In genomic region chr2:17795309-17795708, GRCh38 we compare ENCODE assay signal across 19 cellular contexts. TPM values are rescaled to one million over a fixed set of nuclear protein-coding genes. Genes with fewer than 3 reads are reported as not detected.
DNase-seq lines count a peak whose midpoint lies in the region; ATAC-seq, FAIRE-seq and TF ChIP-seq lines count a peak whose summit lies in the region.
"Had no signal": no experiment of that assay in that cellular context is flagged by ENCODE, and none has a peak within 500 bp of the region (broad histone marks: within the 10 kb centered on the region; RNA-seq: fewer than 3 reads in every experiment).

No MANE protein-coding gene starts in this region.

- DNase-seq in HepG2 (ENCODE audit: low spot score), result no peak
- no peak for DNase-seq in right lobe of liver
- peak; percentile 75 for DNase-seq in esophagus muscularis mucosa (ENCODE audit: extremely low spot score)
- DNase-seq in mucosa of descending colon, result no peak
- DNase-seq in GM20000 (ENCODE audit: low spot score), result no peak
- DNase-seq in stimulated activated CD4-positive, alpha-beta T cell treated with anti-CD3 and anti-CD28 coated beads, Interleukin-4, amount 100 ng/mL, for 4 hours, result no peak
- DNase-seq in occipital lobe (lab: John Stamatoyannopoulos, UW), result no peak
- DNase-seq: C1 segment of cervical spinal cord; Calu3; CD4-positive, alpha-beta T cell; DMS 273 treated with DMSO at 0.1 percent for 48 hours; GOT3; H9 had no signal

- no peak overlapping the region for H3K9ac ChIP-seq in HepG2 (ENCODE audit: insufficient read depth, low read depth, low read length)

- no peak overlapping the region for H3K4me3 ChIP-seq in HepG2 (replicated peaks in 1 of 3; ENCODE audit: insufficient read depth in 1 of 3, low read depth in 2 of 3, low read length in 3 of 3)
- no peak overlapping the region for H3K4me3 ChIP-seq in right lobe of liver
- H3K4me3 ChIP-seq in esophagus muscularis mucosa, result no peak overlapping the region
- H3K4me3 ChIP-seq in mucosa of descending colon, result no peak overlapping the region
- H3K4me3 ChIP-seq: GM12878 had no signal

- POLR2A ChIA-PET in HepG2 (lab: Yijun Ruan, JAX), result no interaction called here

- CTCF ChIA-PET in HepG2 (lab: Yijun Ruan, JAX; ENCODE audit: low intra/inter-chr PET ratio, low total read pairs), result no interaction called here

- ATAC-seq in HepG2 (no peak), right lobe of liver (no peak), mucosa of descending colon (peak; percentile 88), GM21515 (IDR thresholded peaks at IDR 0.05; ENCODE audit: unreplicated experiment) (no peak)
- ATAC-seq: GM12878 had no signal

- in situ Hi-C loops in HepG2 (cut with HindIII; ENCODE audit: extremely low pct_ligation_motif_present, low pct_unique_long_range_greater_than_20kb), result no loop called here

- 32% methylated on average over 5 of the region's 5 CpGs for WGBS in HepG2 (ENCODE audit: low lambda C conversion rate)
- WGBS in right lobe of liver (ENCODE audit: insufficient coverage, low coverage, low lambda C conversion rate, missing lambda C conversion rate), result 72% methylated on average over 4 of the region's 5 CpGs
- WGBS in esophagus muscularis mucosa, result 91% methylated on average over 5 of the region's 5 CpGs

- H3K79me2 ChIP-seq in HepG2 (ENCODE audit: insufficient read depth, low read length), result no peaks in the 10 kb centered on the region

- H3K4me1 ChIP-seq in HepG2 (ENCODE audit: insufficient read depth, low read length) (peaks cover 11% of the 10 kb centered on the region), right lobe of liver (no peaks in the 10 kb centered on the region), esophagus muscularis mucosa (peaks cover 0 to 12% (median 3%) of the 10 kb centered on the region in 4 donors), mucosa of descending colon (ENCODE audit: low read depth) (peaks cover 6% of the 10 kb centered on the region)

- no peak for TF ChIP-seq POLR2A in HepG2 (IDR thresholded peaks at IDR 0.05; ENCODE audit: insufficient read depth in 1 of 2, low read depth in 2 of 2, low read length in 2 of 2)
- no peak for TF ChIP-seq POLR2A in right lobe of liver (IDR thresholded peaks at IDR 0.05)
- no peak for TF ChIP-seq POLR2A in esophagus muscularis mucosa (IDR thresholded peaks at IDR 0.05; ENCODE audit: low read depth)

- H3K9me3 ChIP-seq in HepG2 (ENCODE audit: low read length) (no peaks in the 10 kb centered on the region), right lobe of liver (no peaks in the 10 kb centered on the region), esophagus muscularis mucosa (no peaks in the 10 kb centered on the region), mucosa of descending colon (no peaks in the 10 kb centered on the region)

- no TSS peak for BruUV-seq in HepG2 (replicated peaks; lab: Mats Ljungman, UMichigan)

- H3K4me2 ChIP-seq in HepG2 (ENCODE audit: low read depth, low read length), result no peak overlapping the region

- intact Hi-C loops in HepG2 (cut with micrococcal nuclease; ENCODE audit: unreplicated experiment), result no loop called here
- intact Hi-C loops in right lobe of liver (cut with DNase I), result no loop called here
- intact Hi-C loops in esophagus muscularis mucosa (cut with DNase I), result no loop called here
- intact Hi-C loops in mucosa of descending colon (cut with DNase I, micrococcal nuclease), result no loop called here

- TF ChIP-seq RAD21 in HepG2 (CRISPR knock-in tag; IDR thresholded peaks at IDR 0.05), result no peak

- TF ChIP-seq EP300 in HepG2 (IDR thresholded peaks at IDR 0.05; ENCODE audit: low read depth in 2 of 2, low read length in 2 of 2), result no peak
- TF ChIP-seq EP300 in HepG2 (CRISPR knock-in tag; IDR thresholded peaks at IDR 0.05; ENCODE audit: borderline replicate concordance), result no peak
- TF ChIP-seq EP300 in esophagus muscularis mucosa (IDR thresholded peaks at IDR 0.05), result no peak

- no peak overlapping the region for H2AFZ ChIP-seq in HepG2 (ENCODE audit: low read length)

- TF ChIP-seq CTCF in HepG2 (CRISPR knock-in tag; IDR thresholded peaks at IDR 0.05) (no peak), right lobe of liver (IDR thresholded peaks at IDR 0.05) (no peak), esophagus muscularis mucosa (IDR thresholded peaks at IDR 0.05) (no peak), mucosa of descending colon (IDR thresholded peaks at IDR 0.05) (no peak), GM20000 (IDR thresholded peaks at IDR 0.05; ENCODE audit: extremely low read depth, missing control alignments) (no peak)

- H3K36me3 ChIP-seq in HepG2 (replicated peaks in 1 of 2; ENCODE audit: control insufficient read depth in 1 of 2, insufficient read depth in 2 of 2, low read length in 2 of 2), result no peaks in the 10 kb centered on the region
- no peaks in the 10 kb centered on the region for H3K36me3 ChIP-seq in right lobe of liver
- no peaks in the 10 kb centered on the region for H3K36me3 ChIP-seq in esophagus muscularis mucosa
- no peaks in the 10 kb centered on the region for H3K36me3 ChIP-seq in mucosa of descending colon (ENCODE audit: low read depth)

- no peak for FAIRE-seq in HepG2 (lab: Jason Lieb, UNC)
- FAIRE-seq: GM12878, GM18507 had no signal

- H3K27ac ChIP-seq in HepG2 (ENCODE audit: extremely low read length, insufficient read depth, low read length) (no peak overlapping the region), right lobe of liver (no peak overlapping the region), esophagus muscularis mucosa (replicated peaks in 1 of 4) (no peak overlapping the region)
- H3K27ac ChIP-seq: 22Rv1 had no signal

- no peaks in the 10 kb centered on the region for H4K20me1 ChIP-seq in HepG2 (ENCODE audit: insufficient read depth, low read length)

- peaks cover 2 to 6% of the 10 kb centered on the region in 2 experiments; a peak in 4 of 5 replicates for H3K27me3 ChIP-seq in HepG2 (ENCODE audit: control insufficient read depth in 1 of 2, insufficient read depth in 2 of 2, low read length in 2 of 2)
- no peaks in the 10 kb centered on the region for H3K27me3 ChIP-seq in right lobe of liver
- H3K27me3 ChIP-seq in esophagus muscularis mucosa, result no peaks in the 10 kb centered on the region

RNA-seq across cellular contexts. Expression of gene MSGN1, which starts 21.0 kb away (rescaled TPM):
- not detected in 2 replicates for total RNA-seq in HepG2 (2016; rRNA removed; fragmentation: Illumina TruSeq; extraction: Trizol)
- not detected in 2 replicates for total RNA-seq in HepG2 (2016; cell fraction: cytosol; rRNA removed; fragmentation: Illumina TruSeq; extraction: Trizol; ENCODE audit: low read depth)
- not detected in 2 replicates for total RNA-seq in HepG2 (2016; cell fraction: insoluble cytoplasmic fraction; rRNA removed; fragmentation: Illumina TruSeq; extraction: Trizol)
- not detected in 2 replicates for total RNA-seq in HepG2 (2016; cell fraction: membrane; rRNA removed; fragmentation: Illumina TruSeq; extraction: Trizol)
- total RNA-seq in HepG2 (2016; cell fraction: nucleus; rRNA removed; fragmentation: Illumina TruSeq; extraction: Trizol), result not detected in 2 replicates
- not detected in 2 replicates for polyA plus RNA-seq in HepG2 (2011; rRNA removed)
- polyA plus RNA-seq in HepG2 (2011; cell fraction: cytosol; rRNA removed), result not detected in 2 replicates
- not detected in 2 replicates for polyA plus RNA-seq in HepG2 (2011; cell fraction: nucleus; rRNA removed)
- not detected in 2 replicates for polyA plus RNA-seq in HepG2 (2012)
- not detected in 2 replicates for polyA plus RNA-seq in HepG2 (2016; cell fraction: cytosol; fragmentation: Illumina TruSeq; extraction: Trizol; ENCODE audit: low read depth)
- polyA plus RNA-seq in HepG2 (2016; cell fraction: insoluble cytoplasmic fraction; fragmentation: Illumina TruSeq; extraction: Trizol; ENCODE audit: low read depth), result not detected in 2 replicates
- not detected in 2 replicates for polyA plus RNA-seq in HepG2 (2016; cell fraction: membrane; fragmentation: Illumina TruSeq; extraction: Trizol; ENCODE audit: low read depth)
- polyA plus RNA-seq in HepG2 (2016; cell fraction: nucleus; fragmentation: Illumina TruSeq; extraction: Trizol; ENCODE audit: insufficient read depth, low read depth), result not detected in 2 replicates
- polyA minus RNA-seq in HepG2 (2011; rRNA and poly(A)+ RNA removed; ENCODE audit: low replicate concordance), result not detected in 2 replicates
- polyA minus RNA-seq in HepG2 (2011; cell fraction: cytosol; rRNA and poly(A)+ RNA removed), result not detected in 2 replicates
- polyA minus RNA-seq in HepG2 (2011; cell fraction: nucleus; rRNA and poly(A)+ RNA removed), result not detected in 2 replicates
- not detected for total RNA-seq in right lobe of liver
- not detected for total RNA-seq in esophagus muscularis mucosa
- not detected for total RNA-seq in mucosa of descending colon
- total RNA-seq in occipital lobe, result not detected
- total RNA-seq: A673; Calu3; CD4-positive, alpha-beta T cell; Daoy; H9 had no signal
- polyA plus RNA-seq: GM12878 had no signal

RNA-seq across cellular contexts. Expression of gene GEN1, which starts 41.4 kb away (rescaled TPM):
- total RNA-seq in HepG2 (2016; rRNA removed; fragmentation: Illumina TruSeq; extraction: Trizol) (26.6 and 27.1 TPM in 2 replicates), right lobe of liver (10 to 100 TPM in 1 of 6 experiments, 1 to 10 TPM in 5; 6.0 to 15.6 (median 6.5) TPM), esophagus muscularis mucosa (1 to 10 TPM; 1.2 to 7.3 (median 3.2) TPM), mucosa of descending colon (10 to 100 TPM; 12.9 to 31.4 (median 20.1) TPM), occipital lobe (11.7 TPM)
- 6.3 and 9.4 TPM in 2 replicates for total RNA-seq in HepG2 (2016; cell fraction: cytosol; rRNA removed; fragmentation: Illumina TruSeq; extraction: Trizol; ENCODE audit: low read depth)
- 24.5 and 28.9 TPM in 2 replicates for total RNA-seq in HepG2 (2016; cell fraction: insoluble cytoplasmic fraction; rRNA removed; fragmentation: Illumina TruSeq; extraction: Trizol)
- 8.2 and 8.3 TPM in 2 replicates for total RNA-seq in HepG2 (2016; cell fraction: membrane; rRNA removed; fragmentation: Illumina TruSeq; extraction: Trizol)
- 58.4 and 73.8 TPM in 2 replicates for total RNA-seq in HepG2 (2016; cell fraction: nucleus; rRNA removed; fragmentation: Illumina TruSeq; extraction: Trizol)
- 5.1 and 9.9 TPM in 2 replicates for polyA plus RNA-seq in HepG2 (2011; rRNA removed)
- 1.2 and 2.0 TPM in 2 replicates for polyA plus RNA-seq in HepG2 (2011; cell fraction: cytosol; rRNA removed)
- 16.1 and 23.1 TPM in 2 replicates for polyA plus RNA-seq in HepG2 (2011; cell fraction: nucleus; rRNA removed)
- 3.2 and 7.3 TPM in 2 replicates for polyA plus RNA-seq in HepG2 (2012)
- 0.68 and 1.1 TPM in 2 replicates for polyA plus RNA-seq in HepG2 (2016; cell fraction: cytosol; fragmentation: Illumina TruSeq; extraction: Trizol; ENCODE audit: low read depth)
- 10.0 and 11.1 TPM in 2 replicates for polyA plus RNA-seq in HepG2 (2016; cell fraction: insoluble cytoplasmic fraction; fragmentation: Illumina TruSeq; extraction: Trizol; ENCODE audit: low read depth)
- polyA plus RNA-seq in HepG2 (2016; cell fraction: membrane; fragmentation: Illumina TruSeq; extraction: Trizol; ENCODE audit: low read depth), result 1.7 and 1.9 TPM in 2 replicates
- 81.4 and 82.6 TPM in 2 replicates for polyA plus RNA-seq in HepG2 (2016; cell fraction: nucleus; fragmentation: Illumina TruSeq; extraction: Trizol; ENCODE audit: insufficient read depth, low read depth)
- 19.6 and 33.5 TPM in 2 replicates for polyA minus RNA-seq in HepG2 (2011; rRNA and poly(A)+ RNA removed; ENCODE audit: low replicate concordance)
- 4.2 and 8.8 TPM in 2 replicates for polyA minus RNA-seq in HepG2 (2011; cell fraction: cytosol; rRNA and poly(A)+ RNA removed)
- 96.2 and 125 TPM in 2 replicates for polyA minus RNA-seq in HepG2 (2011; cell fraction: nucleus; rRNA and poly(A)+ RNA removed)

RNA-seq across cellular contexts. Expression of gene SMC6, which starts 41.7 kb away (rescaled TPM):
- total RNA-seq in HepG2 (2016; rRNA removed; fragmentation: Illumina TruSeq; extraction: Trizol) (55.3 and 69.4 TPM in 2 replicates), right lobe of liver (10 to 100 TPM in 3 of 6 experiments, 1 to 10 TPM in 3; 8.1 to 14.4 (median 10.2) TPM), esophagus muscularis mucosa (10 to 100 TPM in 1 of 4 donors, 1 to 10 TPM in 3; 8.1 to 11.1 (median 9.7) TPM), mucosa of descending colon (10 to 100 TPM; 18.1 to 24.8 (median 22.9) TPM), occipital lobe (29.5 TPM)
- 14.4 and 14.5 TPM in 2 replicates for total RNA-seq in HepG2 (2016; cell fraction: cytosol; rRNA removed; fragmentation: Illumina TruSeq; extraction: Trizol; ENCODE audit: low read depth)
- 52.1 and 68.7 TPM in 2 replicates for total RNA-seq in HepG2 (2016; cell fraction: insoluble cytoplasmic fraction; rRNA removed; fragmentation: Illumina TruSeq; extraction: Trizol)
- total RNA-seq in HepG2 (2016; cell fraction: membrane; rRNA removed; fragmentation: Illumina TruSeq; extraction: Trizol), result 26.1 and 32.5 TPM in 2 replicates
- 75.8 and 81.7 TPM in 2 replicates for total RNA-seq in HepG2 (2016; cell fraction: nucleus; rRNA removed; fragmentation: Illumina TruSeq; extraction: Trizol)
- 15.2 and 18.9 TPM in 2 replicates for polyA plus RNA-seq in HepG2 (2011; rRNA removed)
- 4.3 and 5.9 TPM in 2 replicates for polyA plus RNA-seq in HepG2 (2011; cell fraction: cytosol; rRNA removed)
- polyA plus RNA-seq in HepG2 (2011; cell fraction: nucleus; rRNA removed), result 26.5 and 26.6 TPM in 2 replicates
- polyA plus RNA-seq in HepG2 (2012), result 20.2 and 23.1 TPM in 2 replicates
- polyA plus RNA-seq in HepG2 (2016; cell fraction: cytosol; fragmentation: Illumina TruSeq; extraction: Trizol; ENCODE audit: low read depth), result 1.1 and 1.3 TPM in 2 replicates
- polyA plus RNA-seq in HepG2 (2016; cell fraction: insoluble cytoplasmic fraction; fragmentation: Illumina TruSeq; extraction: Trizol; ENCODE audit: low read depth), result 48.7 and 51.1 TPM in 2 replicates
- polyA plus RNA-seq in HepG2 (2016; cell fraction: membrane; fragmentation: Illumina TruSeq; extraction: Trizol; ENCODE audit: low read depth), result 3.5 and 3.7 TPM in 2 replicates
- polyA plus RNA-seq in HepG2 (2016; cell fraction: nucleus; fragmentation: Illumina TruSeq; extraction: Trizol; ENCODE audit: insufficient read depth, low read depth), result 95.1 and 101 TPM in 2 replicates
- 11.0 and 14.6 TPM in 2 replicates for polyA minus RNA-seq in HepG2 (2011; rRNA and poly(A)+ RNA removed; ENCODE audit: low replicate concordance)
- 13.0 and 15.1 TPM in 2 replicates for polyA minus RNA-seq in HepG2 (2011; cell fraction: cytosol; rRNA and poly(A)+ RNA removed)
- polyA minus RNA-seq in HepG2 (2011; cell fraction: nucleus; rRNA and poly(A)+ RNA removed), result 65.0 and 69.2 TPM in 2 replicates
